Comparison of ENCODE assay signal across 8 cellular contexts in genomic region chr16:67718668-67719047, GRCh38. TPM values are rescaled to one million over a fixed set of nuclear protein-coding genes. Genes with fewer than 3 reads are reported as not detected.
DNase-seq lines count a peak whose midpoint lies in the region; ATAC-seq, FAIRE-seq and TF ChIP-seq lines count a peak whose summit lies in the region.

No MANE protein-coding gene starts in this region.

- TF ChIP-seq CTCF in left ventricle myocardium inferior (IDR thresholded peaks at IDR 0.05; ENCODE audit: borderline replicate concordance) = no peak

- H3K4me2 ChIP-seq in skeletal muscle satellite cell (ENCODE audit: low read length) = peak overlapping the region; percentile 88

- peak; percentile 9 for FAIRE-seq in GM12891 (lab: Jason Lieb, UNC)

- H3K27ac Mint-ChIP-seq in activated CD8-positive, alpha-beta T cell treated with anti-CD3 and anti-CD28 coated beads, Interleukin-2, amount 10 ng/mL, durations not matched to agents 7 days and 5 days = peak overlapping the region; percentile 19

- H3K4me3 ChIP-seq in left ventricle myocardium inferior = peak overlapping the region; percentile 100
- peak overlapping the region; percentile 84 for H3K4me3 ChIP-seq in skeletal muscle satellite cell (ENCODE audit: low read length)

- peaks cover 6% of the 10 kb centered on the region for H3K36me3 ChIP-seq in left ventricle myocardium inferior
- H3K36me3 ChIP-seq in skeletal muscle satellite cell (ENCODE audit: insufficient read depth, low read length) = no peaks in the 10 kb centered on the region

- peaks cover 7% of the 10 kb centered on the region for H3K36me3 Mint-ChIP-seq in activated CD8-positive, alpha-beta T cell treated with anti-CD3 and anti-CD28 coated beads, Interleukin-2, amount 10 ng/mL, durations not matched to agents 7 days and 5 days (ENCODE audit: low read depth)

- H3K9me3 ChIP-seq in left ventricle myocardium inferior (replicated peaks) = no peaks in the 10 kb centered on the region
- H3K9me3 ChIP-seq in skeletal muscle satellite cell (replicated peaks; ENCODE audit: low read length) = no peaks in the 10 kb centered on the region

- H3K4me3 Mint-ChIP-seq in activated CD8-positive, alpha-beta T cell treated with anti-CD3 and anti-CD28 coated beads, Interleukin-2, amount 10 ng/mL, durations not matched to agents 7 days and 5 days = peak overlapping the region; percentile 99

- H3K9me3 Mint-ChIP-seq in activated CD8-positive, alpha-beta T cell treated with anti-CD3 and anti-CD28 coated beads, Interleukin-2, amount 10 ng/mL, durations not matched to agents 7 days and 5 days (ENCODE audit: insufficient read depth) = no peaks in the 10 kb centered on the region

- TF ChIP-seq POLR2A in GM12891 (IDR thresholded peaks at IDR 0.05; ENCODE audit: low read depth, low read length) = no peak

- ATAC-seq in HG02970 (IDR thresholded peaks at IDR 0.05; ENCODE audit: low FRiP score, unreplicated experiment) (peak; percentile 4), HG03571 (IDR thresholded peaks at IDR 0.05; ENCODE audit: unreplicated experiment) (no peak)
- peak; percentile 53 for ATAC-seq in activated CD8-positive, alpha-beta T cell treated with anti-CD3 and anti-CD28 coated beads, Interleukin-2, amount 10 ng/mL, durations not matched to agents 7 days and 5 days

- H3K27me3 Mint-ChIP-seq in activated CD8-positive, alpha-beta T cell treated with anti-CD3 and anti-CD28 coated beads, Interleukin-2, amount 10 ng/mL, durations not matched to agents 7 days and 5 days (ENCODE audit: low read depth) = no peaks in the 10 kb centered on the region

- POLR2A ChIA-PET in activated CD8-positive, alpha-beta T cell treated with anti-CD3 and anti-CD28 coated beads, Interleukin-2, amount 10 ng/mL, durations not matched to agents 7 days and 5 days (lab: Charles Lee) = interaction anchor here (0.5 to 2.3 kb wide), 15 partner anchors 10 to 237 kb away, joined by 3 to 10 read pairs (median 3); partner anchors contain the start of genes ATP6V0D1, RANBP10 and TSNAXIP1

- peak overlapping the region; percentile 91 for H3K9ac ChIP-seq in skeletal muscle satellite cell (ENCODE audit: low read depth, low read length)

- intact Hi-C loops in left ventricle myocardium inferior (cut with micrococcal nuclease) = no loop called here

- H3K4me1 ChIP-seq in left ventricle myocardium inferior (peaks cover 34% of the 10 kb centered on the region), skeletal muscle satellite cell (ENCODE audit: control insufficient read depth, insufficient read depth, low read length) (peaks cover 21% of the 10 kb centered on the region)

- H3K27me3 ChIP-seq in left ventricle myocardium inferior (ENCODE audit: low read depth) (no peaks in the 10 kb centered on the region), skeletal muscle satellite cell (ENCODE audit: control insufficient read depth, insufficient read depth, low read length) (no peaks in the 10 kb centered on the region)

- CTCF ChIA-PET in activated CD8-positive, alpha-beta T cell treated with anti-CD3 and anti-CD28 coated beads, Interleukin-2, amount 10 ng/mL, durations not matched to agents 7 days and 5 days (lab: Charles Lee) = interaction anchor here (0.9 to 2.1 kb wide), 16 partner anchors 42 to 273 kb away, joined by 3 to 13 read pairs (median 4); partner anchors contain the start of genes CARMIL2, CTCF, RANBP10 and TSNAXIP1

- peak overlapping the region; percentile 96 for H3K27ac ChIP-seq in left ventricle myocardium inferior (replicated peaks)

- peaks cover 31% of the 10 kb centered on the region for H3K4me1 Mint-ChIP-seq in activated CD8-positive, alpha-beta T cell treated with anti-CD3 and anti-CD28 coated beads, Interleukin-2, amount 10 ng/mL, durations not matched to agents 7 days and 5 days (ENCODE audit: low read depth)

- no peak for DNase-seq in GM12891 (ENCODE audit: insufficient read length, low spot score)
- DNase-seq in activated CD8-positive, alpha-beta T cell treated with anti-CD3 and anti-CD28 coated beads, Interleukin-2, amount 10 ng/mL, durations not matched to agents 7 days and 5 days = peak; percentile 51
- no peak for DNase-seq in left ventricle myocardium inferior
- DNase-seq in cerebellar nuclear complex (lab: John Stamatoyannopoulos, UW) = no peak
- DNase-seq in activated CD4-positive, CD25-positive, alpha-beta regulatory T cell (lab: John Stamatoyannopoulos, UW) = no peak

TF ChIP-seq in GM12891, 5 proteins besides CTCF, POLR2A, EP300 and RAD21:
- TF ChIP-seq PAX5 (IDR thresholded peaks at IDR 0.05; ENCODE audit: insufficient read depth, low read length, severe bottlenecking) (no peak), POU2F2 (IDR thresholded peaks at IDR 0.05; ENCODE audit: low read depth, low read length) (0 out of 2 replicates have a peak, but pooled peaks have one; percentile 12)

RNA-seq across cellular contexts. Expression of gene GFOD2, which starts 0.5 kb away (rescaled TPM):
- polyA plus RNA-seq in GM12891 (2012; ENCODE audit: low read depth, missing spikeins) = 4.9 TPM
- 10 to 100 TPM; 12.5 to 14.0 TPM for total RNA-seq in activated CD8-positive, alpha-beta T cell treated with anti-CD3 and anti-CD28 coated beads, Interleukin-2, amount 10 ng/mL, durations not matched to agents 7 days and 5 days
- total RNA-seq in left ventricle myocardium inferior = 11.1 TPM
- total RNA-seq in skeletal muscle satellite cell (2012; rRNA removed) = 11.4 and 13.4 TPM in 2 replicates

RNA-seq across cellular contexts. Expression of gene C16orf86, which starts 52.0 kb away (rescaled TPM):
- 3.1 TPM for polyA plus RNA-seq in GM12891 (2012; ENCODE audit: low read depth, missing spikeins)
- total RNA-seq in activated CD8-positive, alpha-beta T cell treated with anti-CD3 and anti-CD28 coated beads, Interleukin-2, amount 10 ng/mL, durations not matched to agents 7 days and 5 days = 1 to 10 TPM; 2.3 to 2.5 TPM
- total RNA-seq in left ventricle myocardium inferior = 2.9 TPM
- 2.2 and 2.5 TPM in 2 replicates for total RNA-seq in skeletal muscle satellite cell (2012; rRNA removed)

RNA-seq across cellular contexts. Expression of gene ENKD1, which starts 52.1 kb away (rescaled TPM):
- polyA plus RNA-seq in GM12891 (2012; ENCODE audit: low read depth, missing spikeins) = 5.9 TPM
- total RNA-seq in activated CD8-positive, alpha-beta T cell treated with anti-CD3 and anti-CD28 coated beads, Interleukin-2, amount 10 ng/mL, durations not matched to agents 7 days and 5 days = 1 to 10 TPM; 7.0 TPM
- total RNA-seq in left ventricle myocardium inferior = 9.6 TPM
- total RNA-seq in skeletal muscle satellite cell (2012; rRNA removed) = 11.9 and 13.3 TPM in 2 replicates

RNA-seq across cellular contexts. Expression of gene PARD6A, which starts 57.9 kb away (rescaled TPM):
- polyA plus RNA-seq in GM12891 (2012; ENCODE audit: low read depth, missing spikeins) = 2.4 TPM
- total RNA-seq in activated CD8-positive, alpha-beta T cell treated with anti-CD3 and anti-CD28 coated beads, Interleukin-2, amount 10 ng/mL, durations not matched to agents 7 days and 5 days = 10 to 100 TPM; 13.2 to 14.7 TPM
- total RNA-seq in left ventricle myocardium inferior = 3.4 TPM
- 0.44 and 0.51 TPM in 2 replicates for total RNA-seq in skeletal muscle satellite cell (2012; rRNA removed)

RNA-seq across cellular contexts. Expression of gene ACD, which starts 58.6 kb away (rescaled TPM):
- 23.8 TPM for polyA plus RNA-seq in GM12891 (2012; ENCODE audit: low read depth, missing spikeins)
- 10 to 100 TPM; 51.4 to 51.6 TPM for total RNA-seq in activated CD8-positive, alpha-beta T cell treated with anti-CD3 and anti-CD28 coated beads, Interleukin-2, amount 10 ng/mL, durations not matched to agents 7 days and 5 days
- total RNA-seq in left ventricle myocardium inferior = 7.1 TPM
- 21.4 and 25.3 TPM in 2 replicates for total RNA-seq in skeletal muscle satellite cell (2012; rRNA removed)
